ENCODE assay signal across 9 cellular contexts in the genomic region with DNA sequence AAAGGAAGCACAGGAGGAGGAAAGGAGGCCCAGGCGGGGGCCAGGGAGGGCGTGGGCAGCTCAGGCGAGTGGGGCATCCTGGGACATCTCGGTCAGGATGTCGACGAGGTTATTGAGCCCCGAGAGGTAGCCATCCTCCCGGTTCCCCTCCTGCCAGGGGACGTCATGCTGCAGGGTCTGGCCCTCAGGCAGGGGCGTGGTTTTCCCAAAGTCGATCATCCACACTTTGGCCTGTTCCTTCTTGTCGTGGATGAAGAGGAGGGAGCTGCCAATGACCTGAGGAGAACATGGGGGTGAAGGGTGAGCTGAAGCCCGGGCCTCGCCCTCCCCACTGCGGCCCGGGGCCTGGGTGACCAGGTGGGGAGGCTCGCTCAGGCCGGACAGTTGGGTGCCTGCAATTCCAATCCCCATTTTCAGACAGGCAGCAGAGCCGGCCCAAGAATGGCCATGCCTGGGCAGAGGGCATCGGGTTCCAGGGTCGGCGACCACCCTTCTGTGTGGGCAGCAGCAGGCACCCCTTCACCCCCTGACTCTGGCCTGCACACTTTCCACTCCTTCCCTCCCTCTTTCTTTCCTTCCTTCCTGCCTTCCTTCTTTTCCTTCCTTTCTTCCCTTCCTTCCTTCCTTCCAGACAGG.
DNase-seq lines count a peak whose midpoint lies in the region; ATAC-seq and TF ChIP-seq lines count a peak whose summit lies in the region.
"Had no signal": no experiment of that assay in that cellular context is flagged by ENCODE, and none has a peak within 500 bp of the region (broad histone marks: within the 10 kb centered on the region; RNA-seq: fewer than 3 reads in every experiment).

No MANE protein-coding gene starts in this region.

- ATAC-seq in activated naive CD8-positive, alpha-beta T cell treated with anti-CD3 and anti-CD28 coated beads, Interleukin-2, amount 10 ng/mL, durations not matched to agents 7 days and 5 days (ENCODE audit: low read depth) = no peak
- ATAC-seq in lower lobe of right lung = peak in 1 of 2 donors; percentile 12
- ATAC-seq in upper lobe of right lung = no peak

- H3K36me3 Mint-ChIP-seq in activated naive CD4-positive, alpha-beta T cell treated with anti-CD3 and anti-CD28 coated beads for 36 hours (ENCODE audit: low read depth) = peaks cover 24% of the 10 kb centered on the region
- peaks cover 24% of the 10 kb centered on the region for H3K36me3 Mint-ChIP-seq in activated naive CD8-positive, alpha-beta T cell treated with anti-CD3 and anti-CD28 coated beads, Interleukin-2, amount 10 ng/mL, durations not matched to agents 7 days and 5 days

- peak; percentile 5 for DNase-seq in activated naive CD4-positive, alpha-beta T cell treated with anti-CD3 and anti-CD28 coated beads for 36 hours
- no peak for DNase-seq in activated naive CD4-positive, alpha-beta T cell treated with Interleukin-2 at 50 U/mL for 16 hours
- DNase-seq in activated naive CD8-positive, alpha-beta T cell treated with anti-CD3 and anti-CD28 coated beads, Interleukin-2, amount 10 ng/mL, durations not matched to agents 7 days and 5 days = peak; percentile 39
- DNase-seq in lower lobe of right lung = peak; percentile 33
- peak; percentile 61 for DNase-seq in upper lobe of right lung
- DNase-seq in stimulated activated CD4-positive, alpha-beta T cell treated with anti-CD3 and anti-CD28 coated beads, Interleukin-12 subunit alpha, Interleukin-12 subunit beta, amount 100 ng/mL, for 4 hours = no peak
- DNase-seq in 8988T = no peak
- no peak for DNase-seq in SKM-1 (lab: John Stamatoyannopoulos, UW; ENCODE audit: unreplicated experiment)

- H3K27me3 Mint-ChIP-seq in activated naive CD4-positive, alpha-beta T cell treated with anti-CD3 and anti-CD28 coated beads for 36 hours (ENCODE audit: low read depth) = no peaks in the 10 kb centered on the region
- no peaks in the 10 kb centered on the region for H3K27me3 Mint-ChIP-seq in activated naive CD8-positive, alpha-beta T cell treated with anti-CD3 and anti-CD28 coated beads, Interleukin-2, amount 10 ng/mL, durations not matched to agents 7 days and 5 days

- no peaks in the 10 kb centered on the region for H3K27me3 ChIP-seq in lower lobe of right lung (ENCODE audit: low read depth)
- H3K27me3 ChIP-seq in upper lobe of right lung = no peaks in the 10 kb centered on the region
- H3K27me3 ChIP-seq: breast epithelium had no signal

- POLR2A ChIA-PET in activated naive CD8-positive, alpha-beta T cell treated with anti-CD3 and anti-CD28 coated beads, Interleukin-2, amount 10 ng/mL, durations not matched to agents 7 days and 5 days (lab: Charles Lee) = interaction anchor here (1.7 to 2.1 kb wide), 2 partner anchors 19 kb away, joined by 5 to 11 read pairs; no protein-coding TSS in a partner anchor

- H3K9me3 Mint-ChIP-seq in activated naive CD4-positive, alpha-beta T cell treated with anti-CD3 and anti-CD28 coated beads for 36 hours = no peaks in the 10 kb centered on the region
- H3K9me3 Mint-ChIP-seq in activated naive CD8-positive, alpha-beta T cell treated with anti-CD3 and anti-CD28 coated beads, Interleukin-2, amount 10 ng/mL, durations not matched to agents 7 days and 5 days = no peaks in the 10 kb centered on the region

- TF ChIP-seq CTCF in lower lobe of right lung (IDR thresholded peaks at IDR 0.05) (no peak), upper lobe of right lung (IDR thresholded peaks at IDR 0.05) (no peak)

- CTCF ChIA-PET in activated naive CD4-positive, alpha-beta T cell treated with anti-CD3 and anti-CD28 coated beads for 36 hours (lab: Charles Lee) = interaction anchor here (0.5 to 5.0 kb wide), 21 partner anchors 8 to 507 kb away, joined by 3 to 72 read pairs (median 6); no protein-coding TSS in a partner anchor

- H3K27ac ChIP-seq in lower lobe of right lung (no peak overlapping the region), upper lobe of right lung (no peak overlapping the region)

- H3K36me3 ChIP-seq in lower lobe of right lung = peaks cover 78% of the 10 kb centered on the region
- H3K36me3 ChIP-seq in upper lobe of right lung = peaks cover 50% of the 10 kb centered on the region
- H3K36me3 ChIP-seq: breast epithelium had no signal

- H3K4me1 ChIP-seq in lower lobe of right lung (peaks cover 23% of the 10 kb centered on the region), upper lobe of right lung (peaks cover 12% of the 10 kb centered on the region)

- H3K4me3 Mint-ChIP-seq in activated naive CD4-positive, alpha-beta T cell treated with anti-CD3 and anti-CD28 coated beads for 36 hours = peak overlapping the region; percentile 54
- H3K4me3 Mint-ChIP-seq in activated naive CD8-positive, alpha-beta T cell treated with anti-CD3 and anti-CD28 coated beads, Interleukin-2, amount 10 ng/mL, durations not matched to agents 7 days and 5 days = peak overlapping the region; percentile 72

- H3K4me1 Mint-ChIP-seq in activated naive CD4-positive, alpha-beta T cell treated with anti-CD3 and anti-CD28 coated beads for 36 hours (ENCODE audit: low read depth) = peaks cover 48% of the 10 kb centered on the region
- H3K4me1 Mint-ChIP-seq in activated naive CD8-positive, alpha-beta T cell treated with anti-CD3 and anti-CD28 coated beads, Interleukin-2, amount 10 ng/mL, durations not matched to agents 7 days and 5 days = peaks cover 26% of the 10 kb centered on the region

- H3K9me3 ChIP-seq in lower lobe of right lung = no peaks in the 10 kb centered on the region
- no peaks in the 10 kb centered on the region for H3K9me3 ChIP-seq in upper lobe of right lung
- H3K9me3 ChIP-seq: breast epithelium had no signal

- no peak overlapping the region for H3K4me3 ChIP-seq in lower lobe of right lung
- H3K4me3 ChIP-seq in upper lobe of right lung = no peak overlapping the region
- H3K4me3 ChIP-seq: breast epithelium had no signal

- intact Hi-C loops in activated naive CD4-positive, alpha-beta T cell treated with anti-CD3 and anti-CD28 coated beads for 36 hours (cut with micrococcal nuclease) = loop anchor here (1.0 to 2.0 kb wide), 5 partner anchors 29 to 248 kb away; no protein-coding TSS in a partner anchor
- intact Hi-C loops in lower lobe of right lung (cut with DNase I) = loop anchor here (5.0 kb wide), 1 partner anchor 193 kb away; no protein-coding TSS in a partner anchor
- intact Hi-C loops in upper lobe of right lung (cut with DNase I) = loop anchor here (5.0 to 10.0 kb wide), 2 partner anchors 100 to 193 kb away; a partner anchor contains a TSS

- peak overlapping the region; percentile 89 for H3K27ac Mint-ChIP-seq in activated naive CD4-positive, alpha-beta T cell treated with anti-CD3 and anti-CD28 coated beads for 36 hours
- H3K27ac Mint-ChIP-seq in activated naive CD8-positive, alpha-beta T cell treated with anti-CD3 and anti-CD28 coated beads, Interleukin-2, amount 10 ng/mL, durations not matched to agents 7 days and 5 days = peak overlapping the region; percentile 84

Comparison
In these comparisons a context has a peak if more than half of its experiments do, and no peak if none do; other contexts are left out.
1. DNase-seq: peak in activated naive CD4-positive, alpha-beta T cell treated with anti-CD3 and anti-CD28 coated beads for 36 hours (single experiment), activated naive CD8-positive, alpha-beta T cell treated with anti-CD3 and anti-CD28 coated beads, Interleukin-2, amount 10 ng/mL, durations not matched to agents 7 days and 5 days (single experiment), lower lobe of right lung (single experiment) and upper lobe of right lung (single experiment); none in activated naive CD4-positive, alpha-beta T cell treated with Interleukin-2 at 50 U/mL for 16 hours (single experiment), stimulated activated CD4-positive, alpha-beta T cell treated with anti-CD3 and anti-CD28 coated beads, Interleukin-12 subunit alpha, Interleukin-12 subunit beta, amount 100 ng/mL, for 4 hours (single experiment), 8988T (single experiment) and SKM-1 (single experiment).